ENCODE assay signal across 14 cellular contexts in the genomic region with DNA sequence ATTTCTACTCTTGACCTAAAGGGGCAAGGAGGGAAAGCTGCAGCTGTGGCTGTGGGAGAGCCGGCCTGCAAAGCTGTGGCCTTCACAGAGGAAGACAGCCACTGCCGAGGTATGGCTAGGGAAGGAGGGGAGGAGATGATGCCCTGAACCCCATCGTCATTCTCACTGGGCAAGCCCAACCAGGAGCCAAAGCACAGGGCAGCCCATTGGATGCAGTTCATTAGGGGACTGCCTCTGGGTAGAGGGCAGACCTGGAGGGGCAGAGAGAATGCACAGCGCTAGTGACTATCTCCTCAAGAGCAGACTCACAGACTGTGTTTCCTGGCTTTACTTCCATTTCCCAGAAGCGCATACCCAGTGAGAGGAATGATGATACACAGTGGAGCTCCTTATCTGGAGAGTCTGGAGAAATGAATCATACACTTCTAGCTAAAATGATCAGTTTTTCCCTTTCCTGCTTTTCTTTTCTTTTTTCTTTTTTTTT. TPM values are rescaled to one million over a fixed set of nuclear protein-coding genes. Genes with fewer than 3 reads are reported as not detected.
DNase-seq lines count a peak whose midpoint lies in the region; ATAC-seq and TF ChIP-seq lines count a peak whose summit lies in the region.
"Had no signal": no experiment of that assay in that cellular context is flagged by ENCODE, and none has a peak within 500 bp of the region (broad histone marks: within the 10 kb centered on the region; RNA-seq: fewer than 3 reads in every experiment).

No MANE protein-coding gene starts in this region.

- H3F3A ChIP-seq in smooth muscle cell (ENCODE audit: low read depth): peaks cover 21% of the 10 kb centered on the region

- intact Hi-C loops in activated CD4-positive, alpha-beta T cell treated with anti-CD3 and anti-CD28 coated beads, Interleukin-2, amount 10 ng/mL, durations not matched to agents 24 days and 14 days (cut with micrococcal nuclease): no loop called here

- no peak for ATAC-seq in HG02759 (IDR thresholded peaks at IDR 0.05; ENCODE audit: unreplicated experiment)

- H3K4me2 ChIP-seq in hepatocyte: peak overlapping the region; percentile 20
- H3K4me2 ChIP-seq in smooth muscle cell: peak overlapping the region; percentile 73

- DNase-seq in HK-2 (ENCODE audit: unreplicated experiment) (peak; percentile 17), astrocyte of the hippocampus (ENCODE audit: low read depth, low spot score) (peak; percentile 46), hepatocyte (ENCODE audit: low spot score) (peak; percentile 47), smooth muscle cell (lab: John Stamatoyannopoulos, UW; ENCODE audit: unreplicated experiment) (peak; percentile 11), Ammon's horn (ENCODE audit: low spot score) (no peak)
- DNase-seq in activated CD4-positive, alpha-beta T cell treated with anti-CD3 and anti-CD28 coated beads, Interleukin-2, amount 10 ng/mL, durations not matched to agents 24 days and 14 days: no peak
- DNase-seq: activated CD4-positive, alpha-beta T cell treated with anti-CD3 and anti-CD28 coated beads, Interleukin-2, amount 50 U/mL, for 4 hours; CD4-positive, CD25-positive, alpha-beta regulatory T cell; effector memory CD4-positive, alpha-beta T cell; NCI-H2171 treated with DMSO at 0.1 percent for 48 hours; SJCRH30; stimulated activated CD4-positive, alpha-beta T cell treated with anti-CD3 and anti-CD28 coated beads, Interleukin-1b, Interleukin-23, amount 100 ng/mL, for 48 hours had no signal

- H3K4me1 ChIP-seq in hepatocyte (ENCODE audit: insufficient read depth): no peaks in the 10 kb centered on the region
- peaks cover 7% of the 10 kb centered on the region for H3K4me1 ChIP-seq in smooth muscle cell (ENCODE audit: low read depth)
- H3K4me1 ChIP-seq: SJCRH30 had no signal

- H3K79me2 ChIP-seq in hepatocyte (peaks cover 3% of the 10 kb centered on the region), smooth muscle cell (ENCODE audit: low read depth) (peaks cover 70% of the 10 kb centered on the region)

- no peaks in the 10 kb centered on the region for H3K27me3 Mint-ChIP-seq in activated CD4-positive, alpha-beta T cell treated with anti-CD3 and anti-CD28 coated beads, Interleukin-2, amount 10 ng/mL, durations not matched to agents 24 days and 14 days

- no peaks in the 10 kb centered on the region for H3K4me1 Mint-ChIP-seq in activated CD4-positive, alpha-beta T cell treated with anti-CD3 and anti-CD28 coated beads, Interleukin-2, amount 10 ng/mL, durations not matched to agents 24 days and 14 days

- H3K36me3 Mint-ChIP-seq in activated CD4-positive, alpha-beta T cell treated with anti-CD3 and anti-CD28 coated beads, Interleukin-2, amount 10 ng/mL, durations not matched to agents 24 days and 14 days (ENCODE audit: low read depth): no peaks in the 10 kb centered on the region
- H3K36me3 Mint-ChIP-seq: CD4-positive, CD25-positive, alpha-beta regulatory T cell had no signal

- no peak overlapping the region for H2AFZ ChIP-seq in hepatocyte
- no peak overlapping the region for H2AFZ ChIP-seq in smooth muscle cell (ENCODE audit: low read depth)

- peak overlapping the region; percentile 34 for H3K9ac ChIP-seq in smooth muscle cell (ENCODE audit: low read depth)

- 72% methylated on average over 5 of the region's 5 CpGs for WGBS in hepatocyte (ENCODE audit: low lambda C conversion rate, missing lambda C conversion rate)
- WGBS in smooth muscle cell (ENCODE audit: low lambda C conversion rate): 35% methylated on average over 5 of the region's 5 CpGs

- no peaks in the 10 kb centered on the region for H3K9me3 ChIP-seq in hepatocyte (ENCODE audit: low read depth)
- H3K9me3 ChIP-seq in smooth muscle cell (replicated peaks; ENCODE audit: low read depth): no peaks in the 10 kb centered on the region

- TF ChIP-seq CTCF in hepatocyte (IDR thresholded peaks at IDR 0.05; ENCODE audit: poor library complexity) (no peak), smooth muscle cell (IDR thresholded peaks at IDR 0.05; ENCODE audit: borderline replicate concordance, insufficient read depth, poor library complexity, severe bottlenecking) (no peak)

- H3K36me3 ChIP-seq in hepatocyte (replicated peaks; ENCODE audit: insufficient read depth, low read depth): no peaks in the 10 kb centered on the region
- peaks cover 2% of the 10 kb centered on the region for H3K36me3 ChIP-seq in smooth muscle cell (ENCODE audit: low read depth)

- H3K27ac Mint-ChIP-seq in activated CD4-positive, alpha-beta T cell treated with anti-CD3 and anti-CD28 coated beads, Interleukin-2, amount 10 ng/mL, durations not matched to agents 24 days and 14 days: no peak overlapping the region
- H3K27ac Mint-ChIP-seq: CD4-positive, CD25-positive, alpha-beta regulatory T cell had no signal

- H3K4me3 ChIP-seq in hepatocyte: no peak overlapping the region
- no peak overlapping the region for H3K4me3 ChIP-seq in smooth muscle cell
- H3K4me3 ChIP-seq: ascending aorta, SJCRH30 had no signal

- H3K4me3 Mint-ChIP-seq in activated CD4-positive, alpha-beta T cell treated with anti-CD3 and anti-CD28 coated beads, Interleukin-2, amount 10 ng/mL, durations not matched to agents 24 days and 14 days: no peak overlapping the region
- H3K4me3 Mint-ChIP-seq: CD4-positive, CD25-positive, alpha-beta regulatory T cell had no signal

- no peaks in the 10 kb centered on the region for H3K9me2 ChIP-seq in hepatocyte (replicated peaks; ENCODE audit: insufficient read depth)

- H3K27ac ChIP-seq in hepatocyte (peak overlapping the region; percentile 80), smooth muscle cell (ENCODE audit: low read depth) (peak overlapping the region; percentile 87)
- H3K27ac ChIP-seq: ascending aorta, SJCRH30 had no signal

- no peaks in the 10 kb centered on the region for H3K9me3 Mint-ChIP-seq in activated CD4-positive, alpha-beta T cell treated with anti-CD3 and anti-CD28 coated beads, Interleukin-2, amount 10 ng/mL, durations not matched to agents 24 days and 14 days

- H3K27me3 ChIP-seq in hepatocyte: no peaks in the 10 kb centered on the region
- no peaks in the 10 kb centered on the region for H3K27me3 ChIP-seq in smooth muscle cell (ENCODE audit: low read depth)
- H3K27me3 ChIP-seq: ascending aorta, SJCRH30 had no signal

- H4K20me1 ChIP-seq in hepatocyte (ENCODE audit: insufficient read depth, poor library complexity, severe bottlenecking) (no peaks in the 10 kb centered on the region), smooth muscle cell (ENCODE audit: low read depth) (peaks cover 59% of the 10 kb centered on the region)

RNA-seq across cellular contexts. Expression of a gene that starts 47.2 kb away (rescaled TPM):
- total RNA-seq in hepatocyte (0.07 and 0.76 TPM in 2 replicates), smooth muscle cell (0.04 and 1.3 TPM in 2 replicates)
- polyA plus RNA-seq in hepatocyte (1.7 TPM in 1 of 2 replicates, not detected in the other), smooth muscle cell (0.08 and 1.1 TPM in 2 replicates)
- not detected in 2 replicates for total RNA-seq in activated CD4-positive, alpha-beta T cell treated with anti-CD3 and anti-CD28 coated beads, Interleukin-2, amount 10 ng/mL, durations not matched to agents 24 days and 14 days
- total RNA-seq: ascending aorta; CD4-positive, CD25-positive, alpha-beta regulatory T cell; SJCRH30 had no signal
- polyA plus RNA-seq: CD4-positive, CD25-positive, alpha-beta regulatory T cell had no signal

Comparison
In these comparisons a context has a peak if more than half of its experiments do, and no peak if none do; other contexts are left out.
1. DNase-seq: peak in HK-2 (single experiment), astrocyte of the hippocampus (single experiment), hepatocyte (single experiment) and smooth muscle cell (single experiment); none in activated CD4-positive, alpha-beta T cell treated with anti-CD3 and anti-CD28 coated beads, Interleukin-2, amount 10 ng/mL, durations not matched to agents 24 days and 14 days (single experiment) and Ammon's horn (single experiment).